ENCODE assay signal across 1 cellular context in genomic region chr13:113023694-113024430, GRCh38.
TF ChIP-seq lines count a peak whose summit lies in the region.

No MANE protein-coding gene starts in this region.

TF ChIP-seq in liver, 16 proteins besides CTCF, POLR2A, EP300 and RAD21 (continued from another document):
- TF ChIP-seq MAX (IDR thresholded peaks at IDR 0.05), result no peak
- peak; percentile 77 for TF ChIP-seq SP1 (IDR thresholded peaks at IDR 0.05)
- peak in 1 of 2 donors; percentile 75 for TF ChIP-seq JUND (IDR thresholded peaks at IDR 0.05)
- TF ChIP-seq ATF3 (IDR thresholded peaks at IDR 0.05), result no peak
- TF ChIP-seq TAF1 (conservative IDR thresholded peaks at IDR 0.05), result no peak
- peak; percentile 70 for TF ChIP-seq FOXA2 (IDR thresholded peaks at IDR 0.05)
